In genomic region chr22:21734540-21735197, GRCh38 we compare ENCODE assay signal across 8 cellular contexts. TPM values are rescaled to one million over a fixed set of nuclear protein-coding genes. Genes with fewer than 3 reads are reported as not detected.
DNase-seq lines count a peak whose midpoint lies in the region; ATAC-seq and TF ChIP-seq lines count a peak whose summit lies in the region.

No MANE protein-coding gene starts in this region.

- H3K27ac ChIP-seq in muscle layer of duodenum (ENCODE audit: low read length): no peak overlapping the region

- ATAC-seq in HG02798 (IDR thresholded peaks at IDR 0.05; ENCODE audit: poor library complexity, unreplicated experiment): no peak

- H3K9me3 ChIP-seq in muscle layer of duodenum (ENCODE audit: control insufficient read depth in 1 of 2, low read length in 2 of 2): no peaks in the 10 kb centered on the region

- peaks cover 6 to 11% of the 10 kb centered on the region in 2 donors for H3K4me1 ChIP-seq in muscle layer of duodenum (ENCODE audit: control insufficient read depth in 1 of 2, insufficient read depth in 2 of 2, low read length in 2 of 2)

- TF ChIP-seq CTCF in NB4 (IDR thresholded peaks at IDR 0.05; ENCODE audit: low read depth, low read length): no peak

- TF ChIP-seq POLR2A in NB4 (IDR thresholded peaks at IDR 0.05; ENCODE audit: extremely low read depth, insufficient read length): no peak

- no peaks in the 10 kb centered on the region for H3K27me3 ChIP-seq in muscle layer of duodenum (ENCODE audit: low read depth, low read length)

- peak; percentile 15 for DNase-seq in ELF-1 (ENCODE audit: low read depth, low spot score)
- peak; percentile 63 for DNase-seq in NB4 (ENCODE audit: low read depth)
- DNase-seq in central memory CD4-positive, alpha-beta T cell: peak; percentile 12
- DNase-seq in H4 (ENCODE audit: low spot score): no peak
- DNase-seq in NCI-H510A (lab: John Stamatoyannopoulos, UW): no peak
- no peak for DNase-seq in stimulated activated CD4-positive, alpha-beta T cell treated with anti-CD3 and anti-CD28 coated beads, Interleukin-1b, Interleukin-23, amount 100 ng/mL, for 48 hours

- H3K4me3 ChIP-seq in NB4 (ENCODE audit: low read depth, low read length) (peak overlapping the region; percentile 63), muscle layer of duodenum (ENCODE audit: low read depth in 1 of 2, low read length in 2 of 2) (peak overlapping the region; percentile 70 to 76)

- no peaks in the 10 kb centered on the region for H3K36me3 ChIP-seq in muscle layer of duodenum (ENCODE audit: control insufficient read depth in 1 of 2, insufficient read depth in 2 of 2, low read length in 2 of 2)

RNA-seq across cellular contexts. Expression of gene YPEL1, which starts 0.9 kb away (rescaled TPM):
- 0.52 and 0.64 TPM in 2 replicates for total RNA-seq in H4 (2014; rRNA removed; shearing (Covaris generic))

Comparison
In these comparisons a context has a peak if more than half of its experiments do, and no peak if none do; other contexts are left out.
1. DNase-seq: peak in ELF-1 (single experiment), NB4 (single experiment) and central memory CD4-positive, alpha-beta T cell (single experiment); none in H4 (single experiment), NCI-H510A (single experiment) and stimulated activated CD4-positive, alpha-beta T cell treated with anti-CD3 and anti-CD28 coated beads, Interleukin-1b, Interleukin-23, amount 100 ng/mL, for 48 hours (single experiment).